ENCODE assay signal across 1 cellular context in genomic region chr2:62641410-62641843, GRCh38.
TF ChIP-seq lines count a peak whose summit lies in the region.

No MANE protein-coding gene starts in this region.

TF ChIP-seq in HepG2, 621 proteins besides CTCF, POLR2A, EP300 and RAD21 (continued from another document):
- TF ChIP-seq HOMEZ (CRISPR knock-in tag; IDR thresholded peaks at IDR 0.05; ENCODE audit: low read depth) (0 out of 2 replicates have a peak, but pooled peaks have one; percentile 12), ZBTB7A (CRISPR knock-in tag; IDR thresholded peaks at IDR 0.05) (no peak), ZMYM4 (CRISPR knock-in tag; IDR thresholded peaks at IDR 0.05) (no peak), FOXK2 (IDR thresholded peaks at IDR 0.05) (no peak), ZNF142 (CRISPR knock-in tag; IDR thresholded peaks at IDR 0.05) (no peak), ARID5B (CRISPR knock-in tag; IDR thresholded peaks at IDR 0.05) (0 out of 2 replicates have a peak, but pooled peaks have one; percentile 2), SP5 (CRISPR knock-in tag; IDR thresholded peaks at IDR 0.05; ENCODE audit: borderline replicate concordance, low read depth) (no peak), HOXA9 (CRISPR knock-in tag; IDR thresholded peaks at IDR 0.05; ENCODE audit: borderline replicate concordance) (no peak), ZNF629 (CRISPR knock-in tag; conservative IDR thresholded peaks at IDR 0.05) (no peak), ZNF800 (CRISPR knock-in tag; IDR thresholded peaks at IDR 0.05) (no peak), MLX (CRISPR knock-in tag; IDR thresholded peaks at IDR 0.05) (no peak), CENPBD1 (CRISPR knock-in tag; IDR thresholded peaks at IDR 0.05; ENCODE audit: borderline replicate concordance, low read depth) (no peak), ELF3 (CRISPR knock-in tag; IDR thresholded peaks at IDR 0.05) (0 out of 2 replicates have a peak, but pooled peaks have one; percentile 28), ASH2L (IDR thresholded peaks at IDR 0.05; ENCODE audit: insufficient read length, low read depth, low read length) (peak; percentile 11), CSRNP1 (CRISPR knock-in tag; IDR thresholded peaks at IDR 0.05) (no peak), ZNF564 (CRISPR knock-in tag; IDR thresholded peaks at IDR 0.05) (no peak), FUBP1 (CRISPR knock-in tag; IDR thresholded peaks at IDR 0.05; ENCODE audit: borderline replicate concordance) (no peak), STAG1 (CRISPR knock-in tag; IDR thresholded peaks at IDR 0.05) (no peak), TBX2 (CRISPR knock-in tag; IDR thresholded peaks at IDR 0.05; ENCODE audit: borderline replicate concordance) (no peak), MAFF (IDR thresholded peaks at IDR 0.05; ENCODE audit: low read depth, low read length) (peak; percentile 55; the same call in 1 of the 2 replicates), PTBP1 (IDR thresholded peaks at IDR 0.05; ENCODE audit: low read depth, low read length, poor library complexity, severe bottlenecking) (no peak), ZNF781 (CRISPR knock-in tag; IDR thresholded peaks at IDR 0.05; ENCODE audit: borderline replicate concordance, not compliant biosample characterization) (no peak), REXO4 (CRISPR knock-in tag; IDR thresholded peaks at IDR 0.05; ENCODE audit: borderline replicate concordance) (no peak)
